15 cellular contexts compared by ENCODE assay signal in the genomic region with DNA sequence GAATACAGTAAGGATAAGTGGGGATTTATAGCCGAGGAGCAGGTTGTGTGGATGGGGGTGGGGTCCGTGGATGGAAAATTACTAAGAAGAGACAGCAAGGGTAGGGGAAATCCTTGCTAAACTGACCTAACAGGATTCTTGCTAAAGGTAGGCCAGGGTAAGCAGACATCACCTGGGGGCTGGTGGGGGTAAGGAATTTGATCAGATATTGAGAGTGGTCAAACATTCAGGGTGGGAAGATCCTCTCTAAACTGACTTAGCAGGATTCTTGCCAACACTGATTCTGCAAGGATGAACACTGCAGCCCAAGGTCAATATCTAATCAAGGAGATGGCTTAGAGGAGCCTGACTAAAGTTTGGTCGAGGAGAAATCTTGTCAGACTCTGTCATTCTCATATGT. TPM values are rescaled to one million over a fixed set of nuclear protein-coding genes. Genes with fewer than 3 reads are reported as not detected.
"Had no signal": no experiment of that assay in that cellular context is flagged by ENCODE, and none has a peak within 500 bp of the region (broad histone marks: within the 10 kb centered on the region; RNA-seq: fewer than 3 reads in every experiment).

No MANE protein-coding gene starts in this region.

- H3K4me3 ChIP-seq: ascending aorta, gastroesophageal sphincter, heart right ventricle, left lung, right atrium auricular region, skin epidermis had no signal

- DNase-seq: activated CD4-positive, CD25-positive, alpha-beta regulatory T cell treated with anti-CD3 and anti-CD28 coated beads, Interleukin-2, amount 50 U/mL, for 72 hours; activated CD8-positive, alpha-beta memory T cell treated with anti-CD3 and anti-CD28 coated beads for 24 hours; activated naive CD4-positive, alpha-beta T cell treated with anti-CD3 and anti-CD28 coated beads, Interleukin-2, amount 10 ng/mL, durations not matched to agents 7 days and 5 days; heart right ventricle; left lung; naive thymus-derived CD8-positive, alpha-beta T cell; stimulated activated CD4-positive, alpha-beta T cell treated with anti-CD3 and anti-CD28 coated beads, Interleukin-4, amount 100 ng/mL, for 24 hours; stimulated activated naive CD8-positive, alpha-beta T cell treated with anti-CD3 and anti-CD28 coated beads, Interleukin-15, amount 100 ng/mL, for 72 hours; T-cell; T1000 had no signal

- H3K27ac ChIP-seq: ascending aorta, gastroesophageal sphincter, heart right ventricle, left lung, right atrium auricular region, skin epidermis had no signal

- H3K36me3 ChIP-seq: ascending aorta, left lung had no signal

- H3K9me3 Mint-ChIP-seq: naive thymus-derived CD8-positive, alpha-beta T cell; T-cell had no signal

- H3K27ac Mint-ChIP-seq: activated naive CD4-positive, alpha-beta T cell treated with anti-CD3 and anti-CD28 coated beads, Interleukin-2, amount 10 ng/mL, durations not matched to agents 7 days and 5 days; progenitor cell of endocrine pancreas had no signal

- H3K27me3 ChIP-seq: ascending aorta, gastroesophageal sphincter, heart right ventricle, left lung, right atrium auricular region had no signal

- H3K4me3 Mint-ChIP-seq: activated naive CD4-positive, alpha-beta T cell treated with anti-CD3 and anti-CD28 coated beads, Interleukin-2, amount 10 ng/mL, durations not matched to agents 7 days and 5 days; naive thymus-derived CD8-positive, alpha-beta T cell; stimulated activated naive CD8-positive, alpha-beta T cell treated with anti-CD3 and anti-CD28 coated beads, Interleukin-15, amount 100 ng/mL, for 72 hours; T-cell had no signal

- H3K27me3 Mint-ChIP-seq: activated naive CD4-positive, alpha-beta T cell treated with anti-CD3 and anti-CD28 coated beads, Interleukin-2, amount 10 ng/mL, durations not matched to agents 7 days and 5 days; naive thymus-derived CD8-positive, alpha-beta T cell; progenitor cell of endocrine pancreas; stimulated activated naive CD8-positive, alpha-beta T cell treated with anti-CD3 and anti-CD28 coated beads, Interleukin-15, amount 100 ng/mL, for 72 hours; T-cell had no signal

- H3K9me3 ChIP-seq: ascending aorta, gastroesophageal sphincter, heart right ventricle, left lung, right atrium auricular region had no signal

RNA-seq across cellular contexts. Expression of a gene that starts 2.7 kb away (rescaled TPM):
- total RNA-seq: ascending aorta had no signal
